Comparison of ENCODE assay signal across 1 cellular context in genomic region chr1:25279693-25280111, GRCh38.
TF ChIP-seq lines count a peak whose summit lies in the region.
"Not testable (repeated sequence)": the region's sequence is repeated elsewhere in the genome, so short reads cannot be mapped to it uniquely, and the experiment has no call there.

No MANE protein-coding gene starts in this region.

TF ChIP-seq in K562, 482 proteins besides CTCF, POLR2A, EP300 and RAD21 (continued from another document):
- peak; percentile 86 for TF ChIP-seq ZNF407 (IDR thresholded peaks at IDR 0.05; ENCODE audit: low read depth)
- peak; percentile 94 for TF ChIP-seq MTA2 (IDR thresholded peaks at IDR 0.05; ENCODE audit: low read depth)
- TF ChIP-seq CCNT2 (IDR thresholded peaks at IDR 0.05; ENCODE audit: borderline replicate concordance, extremely low read depth, insufficient read length, low read depth, low read length): peak; percentile 87
- peak; percentile 80 for TF ChIP-seq MTA1 (IDR thresholded peaks at IDR 0.05; ENCODE audit: borderline replicate concordance)
- peak; percentile 53 for TF ChIP-seq CXXC5 (CRISPR knock-in tag; IDR thresholded peaks at IDR 0.05)
- peak; percentile 39 for TF ChIP-seq DACH1 (IDR thresholded peaks at IDR 0.05; ENCODE audit: partially characterized antibody)
- TF ChIP-seq SMAD4 (CRISPR knock-in tag; conservative IDR thresholded peaks at IDR 0.05): peak; percentile 76
- peak; percentile 42; the same call in 1 of the 2 replicates for TF ChIP-seq ZNF175 (CRISPR knock-in tag; IDR thresholded peaks at IDR 0.05; ENCODE audit: low read depth)
- TF ChIP-seq HDAC2 (IDR thresholded peaks at IDR 0.05): peak; percentile 90
- TF ChIP-seq BHLHE40 (IDR thresholded peaks at IDR 0.05; ENCODE audit: low read length): peak; percentile 43; the same call in 1 of the 2 replicates
- TF ChIP-seq SMARCE1 (IDR thresholded peaks at IDR 0.05): peak; percentile 90
- TF ChIP-seq TAL1 (IDR thresholded peaks at IDR 0.05): peak; percentile 98
- TF ChIP-seq ZNF766 (CRISPR knock-in tag; conservative IDR thresholded peaks at IDR 0.05): peak; percentile 62
- TF ChIP-seq ETV5 (CRISPR knock-in tag; IDR thresholded peaks at IDR 0.05; ENCODE audit: low read depth): 0 out of 2 replicates have a peak, but pooled peaks have one; percentile 42
- TF ChIP-seq ZNF589 (CRISPR knock-in tag; IDR thresholded peaks at IDR 0.05; ENCODE audit: low read depth): peak; percentile 86; the same call in 1 of the 2 replicates
- peak; percentile 86 for TF ChIP-seq FOXM1 (IDR thresholded peaks at IDR 0.05; ENCODE audit: low read depth)
- not testable (repeated sequence) for TF ChIP-seq FOXM1 (CRISPR knock-in tag; IDR thresholded peaks at IDR 0.05; ENCODE audit: low read depth); NR2C1 (IDR thresholded peaks at IDR 0.05)
- peak; percentile 38; the same call in 1 of the 2 replicates for TF ChIP-seq NR2C1 (tag; IDR thresholded peaks at IDR 0.05)
- TF ChIP-seq MAFG (tag; conservative IDR thresholded peaks at IDR 0.05): 0 out of 2 replicates have a peak, but pooled peaks have one; percentile 11
- peak; percentile 52 for TF ChIP-seq MEIS2 (IDR thresholded peaks at IDR 0.05; ENCODE audit: partially characterized antibody)
- peak; percentile 86 for TF ChIP-seq TARDBP (IDR thresholded peaks at IDR 0.05)
- peak; percentile 98 for TF ChIP-seq NCOR1 (IDR thresholded peaks at IDR 0.05)
- TF ChIP-seq CREM (IDR thresholded peaks at IDR 0.05; ENCODE audit: low read depth): peak; percentile 58
- TF ChIP-seq, protein P1, sequence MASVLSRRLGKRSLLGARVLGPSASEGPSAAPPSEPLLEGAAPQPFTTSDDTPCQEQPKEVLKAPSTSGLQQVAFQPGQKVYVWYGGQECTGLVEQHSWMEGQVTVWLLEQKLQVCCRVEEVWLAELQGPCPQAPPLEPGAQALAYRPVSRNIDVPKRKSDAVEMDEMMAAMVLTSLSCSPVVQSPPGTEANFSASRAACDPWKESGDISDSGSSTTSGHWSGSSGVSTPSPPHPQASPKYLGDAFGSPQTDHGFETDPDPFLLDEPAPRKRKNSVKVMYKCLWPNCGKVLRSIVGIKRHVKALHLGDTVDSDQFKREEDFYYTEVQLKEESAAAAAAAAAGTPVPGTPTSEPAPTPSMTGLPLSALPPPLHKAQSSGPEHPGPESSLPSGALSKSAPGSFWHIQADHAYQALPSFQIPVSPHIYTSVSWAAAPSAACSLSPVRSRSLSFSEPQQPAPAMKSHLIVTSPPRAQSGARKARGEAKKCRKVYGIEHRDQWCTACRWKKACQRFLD (CRISPR knock-in tag; IDR thresholded peaks at IDR 0.05): peak; percentile 76
- TF ChIP-seq FOSL1 (tag; conservative IDR thresholded peaks at IDR 0.05): peak; percentile 51; the same call in 1 of the 2 replicates
- TF ChIP-seq TAF9B (IDR thresholded peaks at IDR 0.05; ENCODE audit: partially characterized antibody): peak; percentile 49
- TF ChIP-seq ZNF639 (CRISPR knock-in tag; conservative IDR thresholded peaks at IDR 0.05 in 1 of 2, IDR thresholded peaks at IDR 0.05 in 1 of 2): peak in 1 of 2 experiments; percentile 38; a peak in 1 of 4 replicates
- peak in 1 of 2 experiments; percentile 73; a peak in 3 of 4 replicates for TF ChIP-seq TBL1XR1 (IDR thresholded peaks at IDR 0.05; ENCODE audit: low read length in 2 of 2)
- TF ChIP-seq PHB2 (IDR thresholded peaks at IDR 0.05; ENCODE audit: low read depth): peak; percentile 85
- TF ChIP-seq ZBTB17 (CRISPR knock-in tag; IDR thresholded peaks at IDR 0.05): peak; percentile 94
- TF ChIP-seq ZNF644 (tag; IDR thresholded peaks at IDR 0.05; ENCODE audit: low read depth): 0 out of 2 replicates have a peak, but pooled peaks have one; percentile 58
